Comparison of ENCODE assay signal across 1 cellular context in the genomic region with DNA sequence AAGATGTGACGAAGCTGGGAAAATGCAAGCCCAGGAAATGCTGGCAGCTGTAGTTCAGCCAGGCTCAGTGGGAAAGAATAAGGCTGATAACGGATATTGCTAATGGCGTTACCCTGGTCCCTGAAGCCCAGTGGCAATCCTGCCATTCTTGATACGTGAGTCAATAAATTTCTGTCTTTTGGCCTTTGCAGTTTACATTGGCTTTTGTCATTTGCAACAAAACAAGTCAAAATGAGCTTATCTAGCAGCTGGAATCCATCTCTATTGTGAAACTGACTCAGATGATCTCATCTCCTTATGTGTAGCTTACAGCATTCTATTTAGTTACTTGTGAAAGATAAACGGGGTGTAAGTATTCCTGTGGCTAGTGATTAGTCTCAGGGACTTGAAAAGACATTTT.
TF ChIP-seq lines count a peak whose summit lies in the region.

No MANE protein-coding gene starts in this region.

TF ChIP-seq in IMR-90, 13 proteins besides CTCF, POLR2A, EP300 and RAD21:
- TF ChIP-seq, protein P1, sequence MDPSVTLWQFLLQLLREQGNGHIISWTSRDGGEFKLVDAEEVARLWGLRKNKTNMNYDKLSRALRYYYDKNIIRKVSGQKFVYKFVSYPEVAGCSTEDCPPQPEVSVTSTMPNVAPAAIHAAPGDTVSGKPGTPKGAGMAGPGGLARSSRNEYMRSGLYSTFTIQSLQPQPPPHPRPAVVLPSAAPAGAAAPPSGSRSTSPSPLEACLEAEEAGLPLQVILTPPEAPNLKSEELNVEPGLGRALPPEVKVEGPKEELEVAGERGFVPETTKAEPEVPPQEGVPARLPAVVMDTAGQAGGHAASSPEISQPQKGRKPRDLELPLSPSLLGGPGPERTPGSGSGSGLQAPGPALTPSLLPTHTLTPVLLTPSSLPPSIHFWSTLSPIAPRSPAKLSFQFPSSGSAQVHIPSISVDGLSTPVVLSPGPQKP (IDR thresholded peaks at IDR 0.05; ENCODE audit: borderline replicate concordance, low read depth, low read length) = no peak
- TF ChIP-seq SMC3 (IDR thresholded peaks at IDR 0.05; ENCODE audit: low read depth, low read length) (no peak), RFX5 (IDR thresholded peaks at IDR 0.05; ENCODE audit: low read depth, low read length) (no peak), MAZ (IDR thresholded peaks at IDR 0.05; ENCODE audit: borderline replicate concordance, low read depth, low read length) (no peak), NFE2L2 (IDR thresholded peaks at IDR 0.05; ENCODE audit: low read depth, low read length) (no peak), CHD1 (IDR thresholded peaks at IDR 0.05; ENCODE audit: low read depth, low read length) (no peak), CEBPB (IDR thresholded peaks at IDR 0.05; ENCODE audit: low read depth, low read length) (peak; percentile 96), BHLHE40 (IDR thresholded peaks at IDR 0.05; ENCODE audit: low read depth, low read length) (no peak), FOS (IDR thresholded peaks at IDR 0.05; ENCODE audit: low read depth, low read length) (peak; percentile 50), MXI1 (IDR thresholded peaks at IDR 0.05; ENCODE audit: borderline replicate concordance, low read depth, low read length) (no peak), RCOR1 (IDR thresholded peaks at IDR 0.05; ENCODE audit: insufficient replicate concordance, low read length) (no peak), MAFK (IDR thresholded peaks at IDR 0.05; ENCODE audit: low read depth, low read length) (peak; percentile 11; the same call in 1 of the 2 replicates)
- TF ChIP-seq, protein P2, sequence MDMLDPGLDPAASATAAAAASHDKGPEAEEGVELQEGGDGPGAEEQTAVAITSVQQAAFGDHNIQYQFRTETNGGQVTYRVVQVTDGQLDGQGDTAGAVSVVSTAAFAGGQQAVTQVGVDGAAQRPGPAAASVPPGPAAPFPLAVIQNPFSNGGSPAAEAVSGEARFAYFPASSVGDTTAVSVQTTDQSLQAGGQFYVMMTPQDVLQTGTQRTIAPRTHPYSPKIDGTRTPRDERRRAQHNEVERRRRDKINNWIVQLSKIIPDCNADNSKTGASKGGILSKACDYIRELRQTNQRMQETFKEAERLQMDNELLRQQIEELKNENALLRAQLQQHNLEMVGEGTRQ (IDR thresholded peaks at IDR 0.05; ENCODE audit: low read depth, low read length) = no peak
TF ChIP-seq in IMR-90: peak in this region for 3.
